Comparison of ENCODE assay signal across 31 cellular contexts in genomic region chr1:96481410-96481809, GRCh38.
"Had no signal": no experiment of that assay in that cellular context is flagged by ENCODE, and none has a peak within 500 bp of the region (broad histone marks: within the 10 kb centered on the region; RNA-seq: fewer than 3 reads in every experiment).

No MANE protein-coding gene starts in this region.

- H3K4me1 Mint-ChIP-seq: activated CD4-positive, alpha-beta T cell treated with anti-CD3 and anti-CD28 coated beads, Interleukin-2, amount 10 ng/mL, durations not matched to agents 24 days and 14 days; activated naive CD4-positive, alpha-beta T cell treated with anti-CD3 and anti-CD28 coated beads, Interleukin-2, amount 50 U/mL, for 24 hours; activated naive CD8-positive, alpha-beta T cell treated with anti-CD3 and anti-CD28 coated beads, Interleukin-2, amount 10 ng/mL, durations not matched to agents 7 days and 5 days; central memory CD8-positive, alpha-beta T cell had no signal

- H3K4me3 ChIP-seq: ascending aorta, cardiac muscle cell, PC-9 had no signal

- DNase-seq: activated CD4-positive, alpha-beta T cell treated with anti-CD3 and anti-CD28 coated beads, Interleukin-2, amount 10 ng/mL, durations not matched to agents 24 days and 14 days; activated CD4-positive, alpha-beta T cell treated with anti-CD3 and anti-CD28 coated beads, Interleukin-2, amount 50 U/mL, for 4 hours; activated CD8-positive, alpha-beta T cell treated with anti-CD3 and anti-CD28 coated beads, Interleukin-2, amount 10 ng/mL, durations not matched to agents 7 days and 5 days; activated gamma-delta T cell; activated naive CD4-positive, alpha-beta T cell treated with Interleukin-2 at 50 U/mL for 16 hours; activated naive CD8-positive, alpha-beta T cell treated with anti-CD3 and anti-CD28 coated beads, Interleukin-2, amount 10 ng/mL, durations not matched to agents 7 days and 5 days; activated T-cell treated with anti-CD3 and anti-CD28 coated beads, Interleukin-2, amount 50 U/mL, for 24 hours; amygdala; MM.1S; NCI-H1092 treated with DMSO at 0.1 percent for 48 hours; NCI-H1417 treated with DMSO at 0.1 percent for 48 hours; NCI-H187 treated with DMSO at 0.1 percent for 48 hours; NCI-H2081; NCI-H2171 treated with DMSO at 0.1 percent for 48 hours; NCI-H2227 treated with DMSO at 0.1 percent for 48 hours; NCI-H446; NCI-H524; NCI-H69; PC-9; SW 1271; T-helper 1 cell; T-helper 2 cell; T-helper 9 cell had no signal

- H3K27ac ChIP-seq: ascending aorta, cardiac muscle cell, KMS-11, PC-9, RWPE1 had no signal

- H3K9me3 Mint-ChIP-seq: activated CD4-positive, alpha-beta T cell treated with anti-CD3 and anti-CD28 coated beads, Interleukin-2, amount 10 ng/mL, durations not matched to agents 24 days and 14 days; activated naive CD4-positive, alpha-beta T cell treated with anti-CD3 and anti-CD28 coated beads, Interleukin-2, amount 50 U/mL, for 24 hours; activated T-cell treated with anti-CD3 and anti-CD28 coated beads, Interleukin-2, amount 50 U/mL, for 24 hours; activated T-helper 2 cell treated with anti-CD3 and anti-CD28 coated beads, Interferon-gamma antibody, Interleukin-2, Interleukin-4, amounts not matched to agents 10 μg/mL and 5 μg/mL and 100 μg/mL, durations not matched to agents 14 hours and 24 hours and 36 hours had no signal

- H3K36me3 ChIP-seq: ascending aorta, cardiac muscle cell had no signal

- H3K9ac ChIP-seq: KMS-11 had no signal

- H3K4me2 ChIP-seq: KMS-11, PC-9 had no signal

- H2AFZ ChIP-seq: PC-9 had no signal

- H3K27me3 ChIP-seq: ascending aorta had no signal

- H3K36me3 Mint-ChIP-seq: activated naive CD4-positive, alpha-beta T cell treated with anti-CD3 and anti-CD28 coated beads, Interleukin-2, amount 50 U/mL, for 24 hours; activated naive CD8-positive, alpha-beta T cell treated with anti-CD3 and anti-CD28 coated beads, Interleukin-2, amount 10 ng/mL, durations not matched to agents 7 days and 5 days had no signal

- H3K4me1 ChIP-seq: ascending aorta had no signal

- ATAC-seq: activated CD8-positive, alpha-beta T cell treated with anti-CD3 and anti-CD28 coated beads, Interleukin-2, amount 10 ng/mL, durations not matched to agents 7 days and 5 days; Right ventricle myocardium inferior had no signal

- H3K9me3 ChIP-seq: ascending aorta had no signal

- H3K4me3 Mint-ChIP-seq: activated CD4-positive, alpha-beta T cell treated with anti-CD3 and anti-CD28 coated beads, Interleukin-2, amount 10 ng/mL, durations not matched to agents 24 days and 14 days; activated CD8-positive, alpha-beta T cell treated with anti-CD3 and anti-CD28 coated beads, Interleukin-2, amount 10 ng/mL, durations not matched to agents 7 days and 5 days; activated naive CD4-positive, alpha-beta T cell treated with anti-CD3 and anti-CD28 coated beads, Interleukin-2, amount 50 U/mL, for 24 hours; activated naive CD8-positive, alpha-beta T cell treated with anti-CD3 and anti-CD28 coated beads, Interleukin-2, amount 10 ng/mL, durations not matched to agents 7 days and 5 days; activated T-cell treated with anti-CD3 and anti-CD28 coated beads, Interleukin-2, amount 50 U/mL, for 24 hours; central memory CD8-positive, alpha-beta T cell had no signal

- H3K27me3 Mint-ChIP-seq: activated CD4-positive, alpha-beta T cell treated with anti-CD3 and anti-CD28 coated beads, Interleukin-2, amount 10 ng/mL, durations not matched to agents 24 days and 14 days; activated naive CD8-positive, alpha-beta T cell treated with anti-CD3 and anti-CD28 coated beads, Interleukin-2, amount 10 ng/mL, durations not matched to agents 7 days and 5 days; activated T-cell treated with anti-CD3 and anti-CD28 coated beads, Interleukin-2, amount 50 U/mL, for 24 hours; central memory CD8-positive, alpha-beta T cell had no signal

- H3K27ac Mint-ChIP-seq: activated CD4-positive, alpha-beta T cell treated with anti-CD3 and anti-CD28 coated beads, Interleukin-2, amount 10 ng/mL, durations not matched to agents 24 days and 14 days; activated CD8-positive, alpha-beta T cell treated with anti-CD3 and anti-CD28 coated beads, Interleukin-2, amount 10 ng/mL, durations not matched to agents 7 days and 5 days; activated naive CD4-positive, alpha-beta T cell treated with anti-CD3 and anti-CD28 coated beads, Interleukin-2, amount 50 U/mL, for 24 hours; activated naive CD8-positive, alpha-beta T cell treated with anti-CD3 and anti-CD28 coated beads, Interleukin-2, amount 10 ng/mL, durations not matched to agents 7 days and 5 days; activated T-cell treated with anti-CD3 and anti-CD28 coated beads, Interleukin-2, amount 50 U/mL, for 24 hours; activated T-helper 2 cell treated with anti-CD3 and anti-CD28 coated beads, Interferon-gamma antibody, Interleukin-2, Interleukin-4, amounts not matched to agents 10 μg/mL and 5 μg/mL and 100 μg/mL, durations not matched to agents 14 hours and 24 hours and 36 hours had no signal
